21 cellular contexts compared by ENCODE assay signal in the genomic region with DNA sequence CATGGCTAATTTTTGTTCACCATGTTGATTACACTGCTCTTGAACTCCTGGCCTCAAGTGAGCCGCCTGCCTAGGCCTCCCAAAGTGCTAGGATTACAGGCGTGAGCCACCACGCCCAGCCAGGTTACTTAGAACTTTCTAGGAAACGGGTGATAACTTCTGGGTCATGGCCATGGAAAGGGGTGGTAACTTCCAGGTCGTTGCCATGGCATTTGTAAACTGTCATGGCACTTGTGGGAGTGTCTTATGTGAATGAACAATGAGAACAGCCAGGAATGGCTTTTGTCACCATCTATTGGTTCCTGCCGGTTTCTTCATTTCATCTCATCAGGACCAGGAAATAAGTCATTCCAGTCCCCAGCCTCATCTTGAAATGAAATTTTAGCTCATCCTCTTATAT.
"Had no signal": no experiment of that assay in that cellular context is flagged by ENCODE, and none has a peak within 500 bp of the region (broad histone marks: within the 10 kb centered on the region; RNA-seq: fewer than 3 reads in every experiment).

No MANE protein-coding gene starts in this region.

- H3K36me3 Mint-ChIP-seq: activated naive CD4-positive, alpha-beta T cell treated with anti-CD3 and anti-CD28 coated beads, Interleukin-2, amount 10 ng/mL, durations not matched to agents 7 days and 5 days; activated naive CD8-positive, alpha-beta T cell treated with anti-CD3 and anti-CD28 coated beads for 36 hours had no signal

- ATAC-seq: activated CD4-positive, alpha-beta T cell treated with anti-CD3 and anti-CD28 coated beads for 36 hours; activated CD8-positive, alpha-beta T cell treated with anti-CD3 and anti-CD28 coated beads for 36 hours; activated T-cell treated with anti-CD3 and anti-CD28 coated beads, Interleukin-2, amount 50 U/mL, for 72 hours had no signal

- H3K36me3 ChIP-seq: brain microvascular endothelial cell, cardiac muscle cell had no signal

- H3K27ac Mint-ChIP-seq: activated CD4-positive, alpha-beta T cell treated with anti-CD3 and anti-CD28 coated beads for 36 hours; activated CD8-positive, alpha-beta T cell treated with anti-CD3 and anti-CD28 coated beads for 36 hours; activated naive CD4-positive, alpha-beta T cell treated with anti-CD3 and anti-CD28 coated beads, Interleukin-2, amount 10 ng/mL, durations not matched to agents 7 days and 5 days; activated naive CD8-positive, alpha-beta T cell treated with anti-CD3 and anti-CD28 coated beads for 36 hours; activated T-cell treated with anti-CD3 and anti-CD28 coated beads, Interleukin-2, amount 50 U/mL, for 72 hours; activated T-helper 2 cell treated with anti-CD3 and anti-CD28 coated beads, Interferon-gamma antibody, Interleukin-2, Interleukin-4, amounts not matched to agents 10 μg/mL and 5 μg/mL and 100 μg/mL, durations not matched to agents 14 hours and 24 hours and 36 hours had no signal

- H3K9me3 Mint-ChIP-seq: activated CD8-positive, alpha-beta T cell treated with anti-CD3 and anti-CD28 coated beads for 36 hours; activated naive CD4-positive, alpha-beta T cell treated with anti-CD3 and anti-CD28 coated beads, Interleukin-2, amount 10 ng/mL, durations not matched to agents 7 days and 5 days; activated naive CD8-positive, alpha-beta T cell treated with anti-CD3 and anti-CD28 coated beads for 36 hours; activated T-cell treated with anti-CD3 and anti-CD28 coated beads, Interleukin-2, amount 50 U/mL, for 72 hours; activated T-helper 2 cell treated with anti-CD3 and anti-CD28 coated beads, Interferon-gamma antibody, Interleukin-2, Interleukin-4, amounts not matched to agents 10 μg/mL and 5 μg/mL and 100 μg/mL, durations not matched to agents 14 hours and 24 hours and 36 hours had no signal

- H3K27me3 ChIP-seq: brain microvascular endothelial cell, cardiac muscle cell had no signal

- H3K27me3 Mint-ChIP-seq: activated naive CD8-positive, alpha-beta T cell treated with anti-CD3 and anti-CD28 coated beads for 36 hours had no signal

- H3K4me3 Mint-ChIP-seq: activated CD4-positive, alpha-beta T cell treated with anti-CD3 and anti-CD28 coated beads for 36 hours; activated CD8-positive, alpha-beta T cell treated with anti-CD3 and anti-CD28 coated beads for 36 hours; activated naive CD4-positive, alpha-beta T cell treated with anti-CD3 and anti-CD28 coated beads, Interleukin-2, amount 10 ng/mL, durations not matched to agents 7 days and 5 days; activated naive CD8-positive, alpha-beta T cell treated with anti-CD3 and anti-CD28 coated beads for 36 hours; activated T-cell treated with anti-CD3 and anti-CD28 coated beads, Interleukin-2, amount 50 U/mL, for 72 hours had no signal

- H3K4me1 Mint-ChIP-seq: activated CD4-positive, alpha-beta T cell treated with anti-CD3 and anti-CD28 coated beads for 36 hours; activated naive CD4-positive, alpha-beta T cell treated with anti-CD3 and anti-CD28 coated beads, Interleukin-2, amount 10 ng/mL, durations not matched to agents 7 days and 5 days; activated naive CD8-positive, alpha-beta T cell treated with anti-CD3 and anti-CD28 coated beads for 36 hours had no signal

- H3K4me3 ChIP-seq: cardiac muscle cell had no signal

- H3K27ac ChIP-seq: brain microvascular endothelial cell, cardiac muscle cell, VCaP had no signal

- DNase-seq: activated CD4-positive, alpha-beta T cell treated with anti-CD3 and anti-CD28 coated beads for 36 hours; activated CD4-positive, alpha-beta T cell treated with anti-CD3 and anti-CD28 coated beads, Interleukin-2, amount 50 U/mL, for 1 hour; activated CD8-positive, alpha-beta memory T cell treated with anti-CD3 and anti-CD28 coated beads, Interleukin-2, amount 50 U/mL, for 4 hours; activated CD8-positive, alpha-beta T cell treated with anti-CD3 and anti-CD28 coated beads for 36 hours; activated gamma-delta T cell treated with Interleukin-2 at 50 U/mL for 16 hours; activated naive CD4-positive, alpha-beta T cell treated with anti-CD3 and anti-CD28 coated beads, Interleukin-2, amount 10 ng/mL, durations not matched to agents 7 days and 5 days; activated naive CD8-positive, alpha-beta T cell treated with anti-CD3 and anti-CD28 coated beads for 36 hours; activated T-cell treated with anti-CD3 and anti-CD28 coated beads, Interleukin-2, amount 50 U/mL, for 72 hours; brain microvascular endothelial cell; MM.1S; NCI-H1105 treated with DMSO at 0.1 percent for 48 hours; NCI-H1436 treated with DMSO at 0.1 percent for 48 hours; NCI-H187; NCI-H2081; NCI-H446; NCI-H524; SIG-M5; T-helper 1 cell had no signal
